In the genomic region with DNA sequence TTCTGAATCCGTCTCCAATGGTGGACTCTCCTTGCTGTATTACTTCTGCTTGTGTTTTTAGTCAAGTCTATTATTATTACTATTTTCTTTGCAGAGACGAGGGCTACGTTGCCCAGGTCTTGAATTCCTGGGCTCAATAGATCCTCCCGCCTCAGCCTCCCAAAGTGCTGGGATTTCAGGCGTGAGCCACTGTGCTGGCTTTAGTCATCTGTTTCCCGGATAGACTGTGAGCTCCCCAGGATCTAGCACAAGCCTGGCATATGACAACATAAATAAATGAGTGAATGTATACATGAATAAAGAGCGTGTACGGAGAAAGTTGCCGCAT, we compare ENCODE assay signal across 8 cellular contexts. TPM values are rescaled to one million over a fixed set of nuclear protein-coding genes. Genes with fewer than 3 reads are reported as not detected.
A peak's percentile ranks its signal among the peaks of the same experiment; 100 is the strongest.
DNase-seq lines count a peak whose midpoint lies in the region; ATAC-seq and TF ChIP-seq lines count a peak whose summit lies in the region.

No MANE protein-coding gene starts in this region.

- no peak overlapping the region for H3K27ac ChIP-seq in smooth muscle cell (ENCODE audit: low read depth)

- H3K9me3 ChIP-seq in smooth muscle cell (replicated peaks; ENCODE audit: low read depth): no peaks in the 10 kb centered on the region

- ATAC-seq in activated CD4-positive, alpha-beta T cell treated with anti-CD3 and anti-CD28 coated beads for 36 hours: no peak
- ATAC-seq in SK-N-SH treated with all-trans-retinoic acid at 6 μM for 48 hours: peak; percentile 74
- peak; percentile 4 to 53 for ATAC-seq in left cardiac atrium
- no peak for ATAC-seq in GM19463 (IDR thresholded peaks at IDR 0.05; ENCODE audit: unreplicated experiment)
- ATAC-seq in HG02885 (IDR thresholded peaks at IDR 0.05; ENCODE audit: poor library complexity, unreplicated experiment): no peak
- no peak for ATAC-seq in HG03280 (IDR thresholded peaks at IDR 0.05; ENCODE audit: unreplicated experiment)

- H3K4me3 ChIP-seq in smooth muscle cell: peak overlapping the region; percentile 88

- peak overlapping the region; percentile 83 for H3K4me2 ChIP-seq in smooth muscle cell

- H3K36me3 ChIP-seq in smooth muscle cell (ENCODE audit: low read depth): no peaks in the 10 kb centered on the region

- intact Hi-C loops in activated CD4-positive, alpha-beta T cell treated with anti-CD3 and anti-CD28 coated beads for 36 hours (cut with DNase I, micrococcal nuclease): loop anchor here (1.0 to 2.0 kb wide), 11 partner anchors 20 to 753 kb away; a partner anchor contains a TSS
- intact Hi-C loops in left cardiac atrium (cut with DNase I): no loop called here

- H4K20me1 ChIP-seq in smooth muscle cell (ENCODE audit: low read depth): peaks cover 34% of the 10 kb centered on the region

- H3K9ac ChIP-seq in smooth muscle cell (ENCODE audit: low read depth): no peak overlapping the region

- no peak for TF ChIP-seq CTCF in smooth muscle cell (IDR thresholded peaks at IDR 0.05; ENCODE audit: borderline replicate concordance, insufficient read depth, poor library complexity, severe bottlenecking)

- H3K27me3 Mint-ChIP-seq in activated CD4-positive, alpha-beta T cell treated with anti-CD3 and anti-CD28 coated beads for 36 hours: no peaks in the 10 kb centered on the region

- no peaks in the 10 kb centered on the region for H3K27me3 ChIP-seq in smooth muscle cell (ENCODE audit: low read depth)

- peak overlapping the region; percentile 93 for H2AFZ ChIP-seq in smooth muscle cell (ENCODE audit: low read depth)

- 21% methylated on average over 9 of the region's 9 CpGs for WGBS in smooth muscle cell (ENCODE audit: low lambda C conversion rate)

- peaks cover 46% of the 10 kb centered on the region for H3K79me2 ChIP-seq in smooth muscle cell (ENCODE audit: low read depth)

- H3K4me3 Mint-ChIP-seq in activated CD4-positive, alpha-beta T cell treated with anti-CD3 and anti-CD28 coated beads for 36 hours: peak overlapping the region; percentile 94

- H3K9me3 Mint-ChIP-seq in activated CD4-positive, alpha-beta T cell treated with anti-CD3 and anti-CD28 coated beads for 36 hours (ENCODE audit: low read depth): no peaks in the 10 kb centered on the region

- H3K36me3 Mint-ChIP-seq in activated CD4-positive, alpha-beta T cell treated with anti-CD3 and anti-CD28 coated beads for 36 hours (ENCODE audit: low read depth): peaks cover 3% of the 10 kb centered on the region

- POLR2A ChIA-PET in activated CD4-positive, alpha-beta T cell treated with anti-CD3 and anti-CD28 coated beads for 36 hours (lab: Charles Lee): interaction anchor here (0.6 to 2.9 kb wide), 4 partner anchors 18 to 177 kb away, joined by 3 to 19 read pairs (median 4); a partner anchor contains a TSS

- DNase-seq in activated CD4-positive, alpha-beta T cell treated with anti-CD3 and anti-CD28 coated beads for 36 hours: no peak
- no peak for DNase-seq in activated CD4-positive, alpha-beta T cell treated with anti-CD3 and anti-CD28 coated beads for 1 hour
- DNase-seq in left cardiac atrium: no peak
- DNase-seq in smooth muscle cell (lab: John Stamatoyannopoulos, UW; ENCODE audit: unreplicated experiment): no peak

- H3K4me1 Mint-ChIP-seq in activated CD4-positive, alpha-beta T cell treated with anti-CD3 and anti-CD28 coated beads for 36 hours: peaks cover 29% of the 10 kb centered on the region

- H3F3A ChIP-seq in smooth muscle cell (ENCODE audit: low read depth): no peaks in the 10 kb centered on the region

- CTCF ChIA-PET in activated CD4-positive, alpha-beta T cell treated with anti-CD3 and anti-CD28 coated beads for 36 hours (lab: Charles Lee): interaction anchor here (0.7 to 4.4 kb wide), 11 partner anchors 10 to 171 kb away, joined by 3 to 50 read pairs (median 4); a partner anchor contains a TSS

- H3K27ac Mint-ChIP-seq in activated CD4-positive, alpha-beta T cell treated with anti-CD3 and anti-CD28 coated beads for 36 hours: peak overlapping the region; percentile 89

- H3K4me1 ChIP-seq in smooth muscle cell (ENCODE audit: low read depth): peaks cover 11% of the 10 kb centered on the region

TF ChIP-seq in SK-N-SH treated with all-trans-retinoic acid at 6 μM for 48 hours, 23 proteins besides CTCF, POLR2A, EP300 and RAD21:
- TF ChIP-seq ZFP3 (CRISPR knock-in tag; IDR thresholded peaks at IDR 0.05) (no peak), RARB (CRISPR knock-in tag; IDR thresholded peaks at IDR 0.05) (no peak), ZC3H10 (CRISPR knock-in tag; IDR thresholded peaks at IDR 0.05) (no peak), ZNF8 (CRISPR knock-in tag; IDR thresholded peaks at IDR 0.05) (no peak), OSR1 (CRISPR knock-in tag; IDR thresholded peaks at IDR 0.05) (no peak), ZNF565 (CRISPR knock-in tag; conservative IDR thresholded peaks at IDR 0.05; ENCODE audit: low read depth) (no peak), ZFP30 (CRISPR knock-in tag; IDR thresholded peaks at IDR 0.05) (no peak), BACH2 (CRISPR knock-in tag; IDR thresholded peaks at IDR 0.05; ENCODE audit: borderline replicate concordance) (no peak), ARNTL (CRISPR knock-in tag; IDR thresholded peaks at IDR 0.05; ENCODE audit: borderline replicate concordance, low read depth) (no peak), ESRRG (CRISPR knock-in tag; IDR thresholded peaks at IDR 0.05) (no peak), ISL1 (CRISPR knock-in tag; IDR thresholded peaks at IDR 0.05) (no peak), GLIS3 (CRISPR knock-in tag; IDR thresholded peaks at IDR 0.05) (no peak), SNAI2 (CRISPR knock-in tag; IDR thresholded peaks at IDR 0.05) (no peak)
- TF ChIP-seq, protein P1, sequence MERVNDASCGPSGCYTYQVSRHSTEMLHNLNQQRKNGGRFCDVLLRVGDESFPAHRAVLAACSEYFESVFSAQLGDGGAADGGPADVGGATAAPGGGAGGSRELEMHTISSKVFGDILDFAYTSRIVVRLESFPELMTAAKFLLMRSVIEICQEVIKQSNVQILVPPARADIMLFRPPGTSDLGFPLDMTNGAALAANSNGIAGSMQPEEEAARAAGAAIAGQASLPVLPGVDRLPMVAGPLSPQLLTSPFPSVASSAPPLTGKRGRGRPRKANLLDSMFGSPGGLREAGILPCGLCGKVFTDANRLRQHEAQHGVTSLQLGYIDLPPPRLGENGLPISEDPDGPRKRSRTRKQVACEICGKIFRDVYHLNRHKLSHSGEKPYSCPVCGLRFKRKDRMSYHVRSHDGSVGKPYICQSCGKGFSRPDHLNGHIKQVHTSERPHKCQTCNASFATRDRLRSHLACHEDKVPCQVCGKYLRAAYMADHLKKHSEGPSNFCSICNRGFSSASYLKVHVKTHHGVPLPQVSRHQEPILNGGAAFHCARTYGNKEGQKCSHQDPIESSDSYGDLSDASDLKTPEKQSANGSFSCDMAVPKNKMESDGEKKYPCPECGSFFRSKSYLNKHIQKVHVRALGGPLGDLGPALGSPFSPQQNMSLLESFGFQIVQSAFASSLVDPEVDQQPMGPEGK (CRISPR knock-in tag; IDR thresholded peaks at IDR 0.05; ENCODE audit: borderline replicate concordance): no peak
- TF ChIP-seq, protein P2, sequence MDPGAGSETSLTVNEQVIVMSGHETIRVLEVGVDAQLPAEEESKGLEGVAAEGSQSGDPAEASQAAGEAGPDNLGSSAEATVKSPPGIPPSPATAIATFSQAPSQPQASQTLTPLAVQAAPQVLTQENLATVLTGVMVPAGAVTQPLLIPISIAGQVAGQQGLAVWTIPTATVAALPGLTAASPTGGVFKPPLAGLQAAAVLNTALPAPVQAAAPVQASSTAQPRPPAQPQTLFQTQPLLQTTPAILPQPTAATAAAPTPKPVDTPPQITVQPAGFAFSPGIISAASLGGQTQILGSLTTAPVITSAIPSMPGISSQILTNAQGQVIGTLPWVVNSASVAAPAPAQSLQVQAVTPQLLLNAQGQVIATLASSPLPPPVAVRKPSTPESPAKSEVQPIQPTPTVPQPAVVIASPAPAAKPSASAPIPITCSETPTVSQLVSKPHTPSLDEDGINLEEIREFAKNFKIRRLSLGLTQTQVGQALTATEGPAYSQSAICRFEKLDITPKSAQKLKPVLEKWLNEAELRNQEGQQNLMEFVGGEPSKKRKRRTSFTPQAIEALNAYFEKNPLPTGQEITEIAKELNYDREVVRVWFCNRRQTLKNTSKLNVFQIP (CRISPR knock-in tag; IDR thresholded peaks at IDR 0.05; ENCODE audit: borderline replicate concordance, low read depth): no peak
- TF ChIP-seq, protein P3, sequence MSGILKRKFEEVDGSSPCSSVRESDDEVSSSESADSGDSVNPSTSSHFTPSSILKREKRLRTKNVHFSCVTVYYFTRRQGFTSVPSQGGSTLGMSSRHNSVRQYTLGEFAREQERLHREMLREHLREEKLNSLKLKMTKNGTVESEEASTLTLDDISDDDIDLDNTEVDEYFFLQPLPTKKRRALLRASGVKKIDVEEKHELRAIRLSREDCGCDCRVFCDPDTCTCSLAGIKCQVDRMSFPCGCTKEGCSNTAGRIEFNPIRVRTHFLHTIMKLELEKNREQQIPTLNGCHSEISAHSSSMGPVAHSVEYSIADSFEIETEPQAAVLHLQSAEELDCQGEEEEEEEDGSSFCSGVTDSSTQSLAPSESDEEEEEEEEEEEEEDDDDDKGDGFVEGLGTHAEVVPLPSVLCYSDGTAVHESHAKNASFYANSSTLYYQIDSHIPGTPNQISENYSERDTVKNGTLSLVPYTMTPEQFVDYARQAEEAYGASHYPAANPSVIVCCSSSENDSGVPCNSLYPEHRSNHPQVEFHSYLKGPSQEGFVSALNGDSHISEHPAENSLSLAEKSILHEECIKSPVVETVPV (CRISPR knock-in tag; IDR thresholded peaks at IDR 0.05): no peak
TF ChIP-seq in SK-N-SH treated with all-trans-retinoic acid at 6 μM for 48 hours: peak in this region for 0.

RNA-seq across cellular contexts. Expression of a gene that starts 0.4 kb away (rescaled TPM):
- 10 to 100 TPM; 63.5 to 86.7 TPM for total RNA-seq in activated CD4-positive, alpha-beta T cell treated with anti-CD3 and anti-CD28 coated beads for 36 hours
- total RNA-seq in left cardiac atrium (10 to 100 TPM; 21.9 to 33.1 TPM), smooth muscle cell (29.2 and 29.4 TPM in 2 replicates)
- polyA plus RNA-seq in smooth muscle cell: 18.5 and 24.5 TPM in 2 replicates

RNA-seq across cellular contexts. Expression of a gene that starts 19.8 kb away (rescaled TPM):
- total RNA-seq in activated CD4-positive, alpha-beta T cell treated with anti-CD3 and anti-CD28 coated beads for 36 hours: 10 to 100 TPM; 19.8 to 35.2 TPM
- 10 to 100 TPM; 19.8 to 21.4 TPM for total RNA-seq in left cardiac atrium
- total RNA-seq in smooth muscle cell: 32.4 and 35.4 TPM in 2 replicates
- 29.1 and 31.4 TPM in 2 replicates for polyA plus RNA-seq in smooth muscle cell

Comparison
In these comparisons a context has a peak if more than half of its experiments do, and no peak if none do; other contexts are left out.
1. ATAC-seq: peak in SK-N-SH treated with all-trans-retinoic acid at 6 μM for 48 hours (single experiment) and left cardiac atrium (2 of 2); none in activated CD4-positive, alpha-beta T cell treated with anti-CD3 and anti-CD28 coated beads for 36 hours (single experiment), GM19463 (single experiment), HG02885 (single experiment) and HG03280 (single experiment).
2. intact Hi-C loops: an anchor here in activated CD4-positive, alpha-beta T cell treated with anti-CD3 and anti-CD28 coated beads for 36 hours (1.0 to 2.0 kb wide); none called in left cardiac atrium.